Comparison of ENCODE assay signal across 1 cellular context in the genomic region with DNA sequence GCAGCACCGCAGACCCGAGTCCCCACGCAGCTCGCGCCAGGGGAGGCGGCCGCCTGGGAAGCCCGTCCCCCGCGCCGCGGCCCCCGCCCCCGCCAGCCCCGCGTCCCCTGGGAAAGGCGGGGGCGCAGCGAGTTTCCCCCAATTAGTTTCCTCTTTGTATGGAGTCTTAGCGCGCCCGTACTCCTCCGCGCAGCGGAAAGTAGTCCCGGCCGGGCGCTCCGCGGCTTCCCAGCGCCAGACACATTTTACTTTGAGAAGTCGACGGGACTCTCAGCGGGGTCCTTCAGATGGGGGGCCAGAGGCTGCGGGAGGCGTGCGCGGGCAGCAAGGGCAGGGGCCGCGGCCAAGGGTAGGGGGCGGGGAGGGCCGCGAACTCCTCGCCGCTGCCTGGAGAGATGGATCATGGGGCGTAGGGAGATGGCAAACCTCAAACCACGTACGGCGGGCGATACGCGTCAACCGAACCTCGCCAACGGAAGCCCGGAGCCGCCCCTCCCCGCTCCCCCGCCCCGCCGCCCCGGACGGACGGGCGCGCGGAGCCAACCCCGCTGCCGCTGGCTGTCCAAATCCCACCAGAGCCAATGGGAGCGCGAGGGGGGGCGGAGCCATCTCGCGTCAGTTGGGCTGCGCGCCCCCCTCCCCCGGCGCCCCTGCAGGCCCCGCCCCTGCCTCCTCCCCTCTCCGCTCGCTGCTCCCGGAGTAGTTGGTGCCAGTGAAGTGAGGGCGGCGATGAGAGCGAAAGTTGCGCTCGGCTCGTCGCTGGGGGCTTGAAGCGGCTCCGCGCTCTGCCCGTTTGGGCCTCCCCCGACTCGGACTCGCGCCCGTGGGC.
TF ChIP-seq lines count a peak whose summit lies in the region.

Gene RCOR1 (plus strand): TSS at position 706 of the 829 bp plus-strand sequence. CDS start 238 bp downstream, outside the sequence.

TF ChIP-seq in HepG2, 621 proteins besides CTCF, POLR2A, EP300 and RAD21 (continued from another document and continues in another):
- no peak for TF ChIP-seq ZBTB40 (IDR thresholded peaks at IDR 0.05)
- TF ChIP-seq ZBTB40 (CRISPR knock-in tag; IDR thresholded peaks at IDR 0.05) = peak; percentile 29; the same call in 1 of the 2 replicates
- peak; percentile 53; the same call in 1 of the 2 replicates for TF ChIP-seq PHF20 (CRISPR knock-in tag; IDR thresholded peaks at IDR 0.05)
- 0 out of 2 replicates have a peak, but pooled peaks have one; percentile 43 for TF ChIP-seq ZNF556 (CRISPR knock-in tag; IDR thresholded peaks at IDR 0.05; ENCODE audit: borderline replicate concordance)
- TF ChIP-seq ZSCAN25 (CRISPR knock-in tag; IDR thresholded peaks at IDR 0.05) = peak; percentile 81; the same call in 1 of the 2 replicates
- no peak for TF ChIP-seq MED13 (CRISPR knock-in tag; IDR thresholded peaks at IDR 0.05)
- TF ChIP-seq LBX2 (CRISPR knock-in tag; IDR thresholded peaks at IDR 0.05; ENCODE audit: borderline replicate concordance) = no peak
- TF ChIP-seq POLR2G (IDR thresholded peaks at IDR 0.05; ENCODE audit: low read depth, low read length) = peak; percentile 79
- TF ChIP-seq TARDBP (CRISPR knock-in tag; IDR thresholded peaks at IDR 0.05) = peak; percentile 73
- TF ChIP-seq, protein P1, sequence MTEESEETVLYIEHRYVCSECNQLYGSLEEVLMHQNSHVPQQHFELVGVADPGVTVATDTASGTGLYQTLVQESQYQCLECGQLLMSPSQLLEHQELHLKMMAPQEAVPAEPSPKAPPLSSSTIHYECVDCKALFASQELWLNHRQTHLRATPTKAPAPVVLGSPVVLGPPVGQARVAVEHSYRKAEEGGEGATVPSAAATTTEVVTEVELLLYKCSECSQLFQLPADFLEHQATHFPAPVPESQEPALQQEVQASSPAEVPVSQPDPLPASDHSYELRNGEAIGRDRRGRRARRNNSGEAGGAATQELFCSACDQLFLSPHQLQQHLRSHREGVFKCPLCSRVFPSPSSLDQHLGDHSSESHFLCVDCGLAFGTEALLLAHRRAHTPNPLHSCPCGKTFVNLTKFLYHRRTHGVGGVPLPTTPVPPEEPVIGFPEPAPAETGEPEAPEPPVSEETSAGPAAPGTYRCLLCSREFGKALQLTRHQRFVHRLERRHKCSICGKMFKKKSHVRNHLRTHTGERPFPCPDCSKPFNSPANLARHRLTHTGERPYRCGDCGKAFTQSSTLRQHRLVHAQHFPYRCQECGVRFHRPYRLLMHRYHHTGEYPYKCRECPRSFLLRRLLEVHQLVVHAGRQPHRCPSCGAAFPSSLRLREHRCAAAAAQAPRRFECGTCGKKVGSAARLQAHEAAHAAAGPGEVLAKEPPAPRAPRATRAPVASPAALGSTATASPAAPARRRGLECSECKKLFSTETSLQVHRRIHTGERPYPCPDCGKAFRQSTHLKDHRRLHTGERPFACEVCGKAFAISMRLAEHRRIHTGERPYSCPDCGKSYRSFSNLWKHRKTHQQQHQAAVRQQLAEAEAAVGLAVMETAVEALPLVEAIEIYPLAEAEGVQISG (CRISPR knock-in tag; IDR thresholded peaks at IDR 0.05) = 0 out of 2 replicates have a peak, but pooled peaks have one; percentile 27
- no peak for TF ChIP-seq ZNF564 (CRISPR knock-in tag; IDR thresholded peaks at IDR 0.05)
- TF ChIP-seq NCOR1 (IDR thresholded peaks at IDR 0.05; ENCODE audit: borderline replicate concordance, low read length) = peak; percentile 53; the same call in 1 of the 2 replicates
- TF ChIP-seq ZSCAN9 (CRISPR knock-in tag; IDR thresholded peaks at IDR 0.05; ENCODE audit: borderline replicate concordance) = peak; percentile 42; the same call in 1 of the 2 replicates
- TF ChIP-seq THAP9 (CRISPR knock-in tag; IDR thresholded peaks at IDR 0.05; ENCODE audit: borderline replicate concordance) = 0 out of 2 replicates have a peak, but pooled peaks have one; percentile 71
- peak; percentile 40; the same call in 1 of the 2 replicates for TF ChIP-seq MYC (CRISPR knock-in tag; IDR thresholded peaks at IDR 0.05; ENCODE audit: borderline replicate concordance)
- 0 out of 2 replicates have a peak, but pooled peaks have one; percentile 25 for TF ChIP-seq ZSCAN20 (CRISPR knock-in tag; IDR thresholded peaks at IDR 0.05; ENCODE audit: borderline replicate concordance)
- TF ChIP-seq, protein P2, sequence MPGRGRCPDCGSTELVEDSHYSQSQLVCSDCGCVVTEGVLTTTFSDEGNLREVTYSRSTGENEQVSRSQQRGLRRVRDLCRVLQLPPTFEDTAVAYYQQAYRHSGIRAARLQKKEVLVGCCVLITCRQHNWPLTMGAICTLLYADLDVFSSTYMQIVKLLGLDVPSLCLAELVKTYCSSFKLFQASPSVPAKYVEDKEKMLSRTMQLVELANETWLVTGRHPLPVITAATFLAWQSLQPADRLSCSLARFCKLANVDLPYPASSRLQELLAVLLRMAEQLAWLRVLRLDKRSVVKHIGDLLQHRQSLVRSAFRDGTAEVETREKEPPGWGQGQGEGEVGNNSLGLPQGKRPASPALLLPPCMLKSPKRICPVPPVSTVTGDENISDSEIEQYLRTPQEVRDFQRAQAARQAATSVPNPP (CRISPR knock-in tag; IDR thresholded peaks at IDR 0.05) = 0 out of 2 replicates have a peak, but pooled peaks have one; percentile 71
- TF ChIP-seq ZNF232 (CRISPR knock-in tag; IDR thresholded peaks at IDR 0.05; ENCODE audit: borderline replicate concordance) = 0 out of 2 replicates have a peak, but pooled peaks have one; percentile 22
- TF ChIP-seq, protein P3, sequence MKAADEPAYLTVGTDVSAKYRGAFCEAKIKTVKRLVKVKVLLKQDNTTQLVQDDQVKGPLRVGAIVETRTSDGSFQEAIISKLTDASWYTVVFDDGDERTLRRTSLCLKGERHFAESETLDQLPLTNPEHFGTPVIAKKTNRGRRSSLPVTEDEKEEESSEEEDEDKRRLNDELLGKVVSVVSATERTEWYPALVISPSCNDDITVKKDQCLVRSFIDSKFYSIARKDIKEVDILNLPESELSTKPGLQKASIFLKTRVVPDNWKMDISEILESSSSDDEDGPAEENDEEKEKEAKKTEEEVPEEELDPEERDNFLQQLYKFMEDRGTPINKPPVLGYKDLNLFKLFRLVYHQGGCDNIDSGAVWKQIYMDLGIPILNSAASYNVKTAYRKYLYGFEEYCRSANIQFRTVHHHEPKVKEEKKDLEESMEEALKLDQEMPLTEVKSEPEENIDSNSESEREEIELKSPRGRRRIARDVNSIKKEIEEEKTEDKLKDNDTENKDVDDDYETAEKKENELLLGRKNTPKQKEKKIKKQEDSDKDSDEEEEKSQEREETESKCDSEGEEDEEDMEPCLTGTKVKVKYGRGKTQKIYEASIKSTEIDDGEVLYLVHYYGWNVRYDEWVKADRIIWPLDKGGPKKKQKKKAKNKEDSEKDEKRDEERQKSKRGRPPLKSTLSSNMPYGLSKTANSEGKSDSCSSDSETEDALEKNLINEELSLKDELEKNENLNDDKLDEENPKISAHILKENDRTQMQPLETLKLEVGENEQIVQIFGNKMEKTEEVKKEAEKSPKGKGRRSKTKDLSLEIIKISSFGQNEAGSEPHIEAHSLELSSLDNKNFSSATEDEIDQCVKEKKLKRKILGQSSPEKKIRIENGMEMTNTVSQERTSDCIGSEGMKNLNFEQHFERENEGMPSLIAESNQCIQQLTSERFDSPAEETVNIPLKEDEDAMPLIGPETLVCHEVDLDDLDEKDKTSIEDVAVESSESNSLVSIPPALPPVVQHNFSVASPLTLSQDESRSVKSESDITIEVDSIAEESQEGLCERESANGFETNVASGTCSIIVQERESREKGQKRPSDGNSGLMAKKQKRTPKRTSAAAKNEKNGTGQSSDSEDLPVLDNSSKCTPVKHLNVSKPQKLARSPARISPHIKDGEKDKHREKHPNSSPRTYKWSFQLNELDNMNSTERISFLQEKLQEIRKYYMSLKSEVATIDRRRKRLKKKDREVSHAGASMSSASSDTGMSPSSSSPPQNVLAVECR (CRISPR knock-in tag; IDR thresholded peaks at IDR 0.05; ENCODE audit: borderline replicate concordance) = peak; percentile 68
- TF ChIP-seq ZNF740 (CRISPR knock-in tag; IDR thresholded peaks at IDR 0.05) = 0 out of 2 replicates have a peak, but pooled peaks have one; percentile 6
- no peak for TF ChIP-seq ZNF331 (CRISPR knock-in tag; IDR thresholded peaks at IDR 0.05)
- no peak for TF ChIP-seq GLI4 (CRISPR knock-in tag; IDR thresholded peaks at IDR 0.05; ENCODE audit: borderline replicate concordance)
